Comparison of ENCODE assay signal across 10 cellular contexts in the genomic region with DNA sequence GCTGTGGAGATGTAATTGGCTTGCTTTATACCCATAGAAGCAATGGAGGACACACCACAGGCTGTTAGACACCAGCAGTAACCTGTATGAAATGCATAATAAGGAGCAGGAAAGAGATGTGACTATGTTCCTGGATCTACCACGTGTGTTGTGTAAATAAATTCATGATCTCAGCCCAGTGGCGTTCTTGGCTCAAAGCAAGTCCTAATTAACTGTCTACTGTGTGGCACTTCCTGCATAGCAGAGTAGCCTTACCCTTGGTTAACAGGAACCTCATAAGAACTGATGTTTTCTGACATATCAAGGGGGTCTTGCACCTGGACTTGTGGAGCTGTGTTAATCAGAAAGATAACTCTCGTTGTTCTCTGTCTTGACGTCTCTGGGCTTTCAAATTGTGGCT. TPM values are rescaled to one million over a fixed set of nuclear protein-coding genes. Genes with fewer than 3 reads are reported as not detected.
DNase-seq lines count a peak whose midpoint lies in the region; ATAC-seq and TF ChIP-seq lines count a peak whose summit lies in the region.
"Had no signal": no experiment of that assay in that cellular context is flagged by ENCODE, and none has a peak within 500 bp of the region (broad histone marks: within the 10 kb centered on the region; RNA-seq: fewer than 3 reads in every experiment).

No MANE protein-coding gene starts in this region.

- TF ChIP-seq CTCF in right atrium auricular region (IDR thresholded peaks at IDR 0.05) (no peak), transverse colon (IDR thresholded peaks at IDR 0.05) (no peak)

- TF ChIP-seq POLR2A in transverse colon (IDR thresholded peaks at IDR 0.05), result no peak

- no peak for ATAC-seq in GM21381 (IDR thresholded peaks at IDR 0.05; ENCODE audit: unreplicated experiment)

- H3K27ac ChIP-seq in right atrium auricular region (peak overlapping the region; percentile 11 to 62), transverse colon (peak overlapping the region in 3 of 4 donors; percentile 32 to 66 (median 49))

- in situ Hi-C loops in transverse colon (cut with MboI; ENCODE audit: low pct_ligation_motif_present in 1 of 4, low pct_unique_long_range_greater_than_20kb in 1 of 4, low sequenced_read_pairs in 3 of 4), result no loop called here

- POLR2A ChIA-PET in HEK293T (lab: Yijun Ruan, JAX), result no interaction called here

- H3K27me3 ChIP-seq in right atrium auricular region (no peaks in the 10 kb centered on the region), transverse colon (no peaks in the 10 kb centered on the region)
- H3K27me3 ChIP-seq: thyroid gland had no signal

- H3K9me3 ChIP-seq in right atrium auricular region, result peaks cover 0 to 16% of the 10 kb centered on the region in 2 donors
- peaks cover 0 to 7% of the 10 kb centered on the region in 2 donors for H3K9me3 ChIP-seq in transverse colon
- H3K9me3 ChIP-seq: thyroid gland had no signal

- TF ChIP-seq EP300 in transverse colon (IDR thresholded peaks at IDR 0.05; ENCODE audit: low read depth), result no peak

- H3K36me3 ChIP-seq in right atrium auricular region (no peaks in the 10 kb centered on the region), transverse colon (no peaks in the 10 kb centered on the region)
- H3K36me3 ChIP-seq: thyroid gland had no signal

- intact Hi-C loops in transverse colon (cut with DNase I; ENCODE audit: low total_unique reads), result no loop called here

- DNase-seq in NCI-H187 (lab: John Stamatoyannopoulos, UW) (peak; percentile 24 to 29), NCI-H187 treated with DMSO at 0.1 percent for 48 hours (lab: John Stamatoyannopoulos, UW) (no peak), RPMI7951 (ENCODE audit: low read depth) (peak; percentile 80), right atrium auricular region (ENCODE audit: low spot score) (peak; percentile 57), transverse colon (peak; percentile 20), HEK293T (ENCODE audit: extremely low spot score) (no peak), foreskin melanocyte (no peak)
- DNase-seq: 8988T had no signal

- H3K4me1 ChIP-seq in right atrium auricular region, result peaks cover 0 to 23% of the 10 kb centered on the region in 2 donors
- H3K4me1 ChIP-seq in transverse colon, result peaks cover 0 to 12% (median 11%) of the 10 kb centered on the region in 4 donors

- CTCF ChIA-PET in HEK293T (lab: Yijun Ruan, JAX), result interaction anchor here (0.6 kb wide), 1 partner anchor 16 kb away, joined by 3 read pairs; no protein-coding TSS in a partner anchor

- WGBS in transverse colon (ENCODE audit: low coverage in 1 of 2), 2 donors, result 52 to 60% methylated on average over 1 to 4 of the region's 4 CpGs

- H3K4me3 ChIP-seq in right atrium auricular region (no peak overlapping the region), transverse colon (no peak overlapping the region)
- H3K4me3 ChIP-seq: thyroid gland had no signal

TF ChIP-seq in HEK293T, 16 proteins besides CTCF, POLR2A, EP300 and RAD21:
- no peak for TF ChIP-seq NFRKB (IDR thresholded peaks at IDR 0.05)
- no peak for TF ChIP-seq SP1 (IDR thresholded peaks at IDR 0.05)
- TF ChIP-seq ARNT (IDR thresholded peaks at IDR 0.05), result no peak
- TF ChIP-seq FOXK2 (IDR thresholded peaks at IDR 0.05), result no peak
- TF ChIP-seq BHLHE40 (IDR thresholded peaks at IDR 0.05; ENCODE audit: borderline replicate concordance), result no peak
- no peak for TF ChIP-seq ELF4 (IDR thresholded peaks at IDR 0.05)
- no peak for TF ChIP-seq TARDBP (IDR thresholded peaks at IDR 0.05)
- TF ChIP-seq LEF1 (IDR thresholded peaks at IDR 0.05; ENCODE audit: borderline replicate concordance), result no peak
- TF ChIP-seq L3MBTL2 (conservative IDR thresholded peaks at IDR 0.05), result no peak
- TF ChIP-seq CTBP1 (IDR thresholded peaks at IDR 0.05; ENCODE audit: borderline replicate concordance), result no peak

RNA-seq across cellular contexts. Expression of a gene that starts 25.7 kb away (rescaled TPM):
- total RNA-seq in RPMI7951 (2014; rRNA removed; shearing (Covaris generic)), result 4.8 and 6.4 TPM in 2 replicates
- 1 to 10 TPM; 4.0 to 5.9 TPM for total RNA-seq in right atrium auricular region
- 1 to 10 TPM in 2 of 4 donors, not detected in 2; 1.2 to 3.8 TPM for total RNA-seq in transverse colon

RNA-seq across cellular contexts. Expression of a gene that starts 46.3 kb away (rescaled TPM):
- not detected in 2 replicates for total RNA-seq in RPMI7951 (2014; rRNA removed; shearing (Covaris generic))
- total RNA-seq in right atrium auricular region, result under 1 TPM in 1 of 2 donors, not detected in 1; 0.12 TPM
- 10 to 100 TPM in 1 of 4 donors, 1 to 10 TPM in 1, not detected in 2; 3.0 to 15.3 TPM for total RNA-seq in transverse colon

Comparison
In these comparisons a context has a peak if more than half of its experiments do, and no peak if none do; other contexts are left out.
1. DNase-seq: peak in NCI-H187 (2 of 2), RPMI7951 (single experiment), right atrium auricular region (single experiment) and transverse colon (single experiment); none in NCI-H187 treated with DMSO at 0.1 percent for 48 hours (single experiment), HEK293T (single experiment) and foreskin melanocyte (single experiment).